In genomic region chr11:126347751-126348628, GRCh38 we compare ENCODE assay signal across 11 cellular contexts. TPM values are rescaled to one million over a fixed set of nuclear protein-coding genes. Genes with fewer than 3 reads are reported as not detected.
A peak's percentile ranks its signal among the peaks of the same experiment; 100 is the strongest.
DNase-seq lines count a peak whose midpoint lies in the region; ATAC-seq and TF ChIP-seq lines count a peak whose summit lies in the region.
"Had no signal": no experiment of that assay in that cellular context is flagged by ENCODE, and none has a peak within 500 bp of the region (broad histone marks: within the 10 kb centered on the region; RNA-seq: fewer than 3 reads in every experiment).

No MANE protein-coding gene starts in this region.

- TF ChIP-seq POLR2A in heart left ventricle (IDR thresholded peaks at IDR 0.05) (no peak), ovary (IDR thresholded peaks at IDR 0.05) (no peak)

- H3K9me3 Mint-ChIP-seq in CD4-positive, CD25-positive, alpha-beta regulatory T cell: no peaks in the 10 kb centered on the region

- no peaks in the 10 kb centered on the region for H3K9me3 ChIP-seq in CD4-positive, CD25-positive, alpha-beta regulatory T cell (ENCODE audit: control insufficient read depth in 2 of 2, low read length in 2 of 2)
- H3K9me3 ChIP-seq in heart left ventricle (no peaks in the 10 kb centered on the region), ovary (no peaks in the 10 kb centered on the region)
- H3K9me3 ChIP-seq: psoas muscle, transverse colon had no signal

- H3K36me3 Mint-ChIP-seq in CD4-positive, CD25-positive, alpha-beta regulatory T cell: peaks cover 24% of the 10 kb centered on the region

- POLR2A ChIA-PET in RWPE1 (lab: Yijun Ruan, JAX; ENCODE audit: low non-redundant PET): interaction anchor here (0.6 kb wide), 1 partner anchor 72 kb away, joined by 3 read pairs; no protein-coding TSS in a partner anchor

- no peaks in the 10 kb centered on the region for H3K27me3 Mint-ChIP-seq in CD4-positive, CD25-positive, alpha-beta regulatory T cell

- no peaks in the 10 kb centered on the region for H3K27me3 ChIP-seq in CD4-positive, CD25-positive, alpha-beta regulatory T cell (ENCODE audit: control insufficient read depth, insufficient read depth, low read length)
- no peaks in the 10 kb centered on the region for H3K27me3 ChIP-seq in heart left ventricle
- H3K27me3 ChIP-seq in ovary: no peaks in the 10 kb centered on the region
- H3K27me3 ChIP-seq: transverse colon had no signal

- no peak for TF ChIP-seq CTCF in RWPE1 (conservative IDR thresholded peaks at IDR 0.05; ENCODE audit: low read depth)
- no peak for TF ChIP-seq CTCF in heart left ventricle (IDR thresholded peaks at IDR 0.05)
- no peak for TF ChIP-seq CTCF in ovary (IDR thresholded peaks at IDR 0.05)

- no peak for DNase-seq in CD4-positive, CD25-positive, alpha-beta regulatory T cell
- DNase-seq in RWPE1 (ENCODE audit: low spot score) (no peak), heart left ventricle (peak in 3 of 5 donors; percentile 45 to 64 (median 48)), ovary (peak in 3 of 5 donors; percentile 42 to 66 (median 45)), SHP77 treated with DMSO at 0.1 percent for 48 hours (lab: John Stamatoyannopoulos, UW) (no peak), anterior cingulate cortex (lab: John Stamatoyannopoulos, UW) (no peak), head of caudate nucleus (no peak)
- DNase-seq: NCI-H146, psoas muscle, transverse colon had no signal

- peaks cover 0 to 5% (median 5%) of the 10 kb centered on the region in 4 donors for H3K4me1 Mint-ChIP-seq in CD4-positive, CD25-positive, alpha-beta regulatory T cell

- H3K27ac Mint-ChIP-seq in CD4-positive, CD25-positive, alpha-beta regulatory T cell: peak overlapping the region in 2 of 3 donors; percentile 21 to 80

- TF ChIP-seq EP300 in ovary (IDR thresholded peaks at IDR 0.05): no peak

- no peak for ATAC-seq in CD4-positive, CD25-positive, alpha-beta regulatory T cell (ENCODE audit: low read depth in 2 of 2)
- ATAC-seq in heart left ventricle: peak in 3 of 4 donors; percentile 36 to 61 (median 46)
- no peak for ATAC-seq in SK-N-SH treated with all-trans-retinoic acid at 6 μM for 48 hours

- peaks cover 46% of the 10 kb centered on the region for H3K36me3 ChIP-seq in CD4-positive, CD25-positive, alpha-beta regulatory T cell (ENCODE audit: control insufficient read depth, insufficient read depth, low read length)
- H3K36me3 ChIP-seq in heart left ventricle (peaks cover 0 to 26% (median 14%) of the 10 kb centered on the region in 9 donors), ovary (no peaks in the 10 kb centered on the region)
- H3K36me3 ChIP-seq: transverse colon had no signal

- CTCF ChIA-PET in RWPE1 (lab: Yijun Ruan, JAX): interaction anchor here (0.5 kb wide), 1 partner anchor 25 kb away, joined by 6 read pairs; no protein-coding TSS in a partner anchor

- H3K4me1 ChIP-seq in CD4-positive, CD25-positive, alpha-beta regulatory T cell (ENCODE audit: control insufficient read depth, insufficient read depth, low read length, poor library complexity, severe bottlenecking): no peaks in the 10 kb centered on the region
- H3K4me1 ChIP-seq in heart left ventricle (peaks cover 16 to 79% (median 66%) of the 10 kb centered on the region in 12 donors), ovary (ENCODE audit: insufficient read depth) (peaks cover 53% of the 10 kb centered on the region)

- no peak overlapping the region for H3K4me3 Mint-ChIP-seq in CD4-positive, CD25-positive, alpha-beta regulatory T cell

- intact Hi-C loops in heart left ventricle (cut with DNase I) (loop anchor here in 1 of 10 donors (5.0 kb wide), 1 partner anchor 36 kb away; no protein-coding TSS in a partner anchor), ovary (cut with DNase I) (no loop called here), head of caudate nucleus (cut with DNase I) (no loop called here)

- H3K27ac ChIP-seq in CD4-positive, CD25-positive, alpha-beta regulatory T cell (ENCODE audit: insufficient read depth, low read length, poor library complexity, severe bottlenecking): no peak overlapping the region
- H3K27ac ChIP-seq in RWPE1 (peak overlapping the region; percentile 76), heart left ventricle (peak overlapping the region; percentile 10 to 85 (median 75)), ovary (peak overlapping the region; percentile 63 to 81)

- WGBS in heart left ventricle, 4 donors: 55 to 67% (median 58%) methylated on average over 17 of the region's 17 CpGs
- 39 to 48% (median 45%) methylated on average over 17 of the region's 17 CpGs for WGBS in ovary, 3 donors

- no peak overlapping the region for H3K4me3 ChIP-seq in CD4-positive, CD25-positive, alpha-beta regulatory T cell (ENCODE audit: low read depth, low read length)
- H3K4me3 ChIP-seq in heart left ventricle (no peak overlapping the region), ovary (no peak overlapping the region)
- H3K4me3 ChIP-seq: psoas muscle, transverse colon had no signal

TF ChIP-seq in SK-N-SH treated with all-trans-retinoic acid at 6 μM for 48 hours, 23 proteins besides CTCF, POLR2A, EP300 and RAD21:
- TF ChIP-seq POU6F1 (CRISPR knock-in tag; IDR thresholded peaks at IDR 0.05; ENCODE audit: borderline replicate concordance, low read depth) (no peak), ZFP30 (CRISPR knock-in tag; IDR thresholded peaks at IDR 0.05) (no peak), PPARA (CRISPR knock-in tag; IDR thresholded peaks at IDR 0.05; ENCODE audit: borderline replicate concordance) (no peak), BACH2 (CRISPR knock-in tag; IDR thresholded peaks at IDR 0.05; ENCODE audit: borderline replicate concordance) (no peak), TOX (CRISPR knock-in tag; IDR thresholded peaks at IDR 0.05; ENCODE audit: borderline replicate concordance) (no peak), SNAI2 (CRISPR knock-in tag; IDR thresholded peaks at IDR 0.05) (no peak), GLIS3 (CRISPR knock-in tag; IDR thresholded peaks at IDR 0.05) (no peak), ZNF565 (CRISPR knock-in tag; conservative IDR thresholded peaks at IDR 0.05; ENCODE audit: low read depth) (no peak), OSR1 (CRISPR knock-in tag; IDR thresholded peaks at IDR 0.05) (no peak), ZNF70 (CRISPR knock-in tag; IDR thresholded peaks at IDR 0.05) (no peak), ZC3H10 (CRISPR knock-in tag; IDR thresholded peaks at IDR 0.05) (no peak), ISL1 (CRISPR knock-in tag; IDR thresholded peaks at IDR 0.05) (no peak), RARB (CRISPR knock-in tag; IDR thresholded peaks at IDR 0.05) (no peak), ZNF8 (CRISPR knock-in tag; IDR thresholded peaks at IDR 0.05) (no peak), TSHZ2 (CRISPR knock-in tag; IDR thresholded peaks at IDR 0.05) (no peak), TCF4 (CRISPR knock-in tag; IDR thresholded peaks at IDR 0.05; ENCODE audit: borderline replicate concordance) (no peak)

RNA-seq across cellular contexts. Expression of gene ST3GAL4, which starts 7.5 kb away (rescaled TPM):
- total RNA-seq in CD4-positive, CD25-positive, alpha-beta regulatory T cell: 4.7 TPM
- 1 to 10 TPM; 1.4 to 3.1 (median 2.3) TPM for polyA plus RNA-seq in CD4-positive, CD25-positive, alpha-beta regulatory T cell
- total RNA-seq in heart left ventricle (10 to 100 TPM; 30.6 to 88.5 (median 59.8) TPM), ovary (100 to 1,000 TPM in 4 of 7 donors, 10 to 100 TPM in 3; 75.8 to 300 (median 135) TPM)
- polyA plus RNA-seq in heart left ventricle (100 to 1,000 TPM in 1 of 2 donors, 10 to 100 TPM in 1; 66.1 to 168 TPM), ovary (100 to 1,000 TPM; 117 to 120 TPM)

RNA-seq across cellular contexts. Expression of gene DCPS, which starts 44.1 kb away (rescaled TPM):
- total RNA-seq in CD4-positive, CD25-positive, alpha-beta regulatory T cell: 18.1 TPM
- polyA plus RNA-seq in CD4-positive, CD25-positive, alpha-beta regulatory T cell: 10 to 100 TPM; 42.3 to 57.6 (median 49.7) TPM
- total RNA-seq in heart left ventricle (10 to 100 TPM in 5 of 9 donors, 1 to 10 TPM in 4; 7.7 to 15.5 (median 11.1) TPM), ovary (10 to 100 TPM in 6 of 7 donors, 1 to 10 TPM in 1; 6.6 to 17.2 (median 13.5) TPM)
- polyA plus RNA-seq in heart left ventricle (10 to 100 TPM in 1 of 2 donors, 1 to 10 TPM in 1; 8.1 to 18.9 TPM), ovary (10 to 100 TPM; 12.4 to 17.2 TPM)

Comparison
In these comparisons a context has a peak if more than half of its experiments do, and no peak if none do; other contexts are left out.
1. ATAC-seq: peak in heart left ventricle (3 of 4); none in CD4-positive, CD25-positive, alpha-beta regulatory T cell (0 of 2) and SK-N-SH treated with all-trans-retinoic acid at 6 μM for 48 hours (single experiment).
2. DNase-seq: peak in heart left ventricle (3 of 5) and ovary (3 of 5); none in CD4-positive, CD25-positive, alpha-beta regulatory T cell (0 of 3), RWPE1 (single experiment), SHP77 treated with DMSO at 0.1 percent for 48 hours (single experiment), anterior cingulate cortex (0 of 58) and head of caudate nucleus (0 of 42).